ENCODE assay signal across 35 cellular contexts in the genomic region with DNA sequence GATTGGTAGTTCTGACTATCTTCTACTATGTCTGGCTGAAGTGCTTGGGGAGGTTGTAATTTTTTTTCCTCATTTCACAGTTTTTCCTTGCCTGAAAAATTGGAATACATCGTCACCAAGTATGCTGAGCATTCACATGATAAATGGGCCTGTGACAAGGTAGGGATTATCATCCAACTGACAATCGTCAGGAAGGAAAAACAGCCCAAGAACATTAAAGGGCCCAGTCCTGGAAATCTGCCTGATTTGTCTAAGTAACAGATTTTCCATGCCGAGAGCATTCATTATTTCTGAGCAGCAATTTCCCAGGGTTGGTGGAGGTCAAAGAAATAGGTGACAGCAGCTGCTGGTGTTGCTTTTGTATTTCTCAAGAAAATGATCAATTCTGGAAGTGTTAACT.
"Had no signal": no experiment of that assay in that cellular context is flagged by ENCODE, and none has a peak within 500 bp of the region (broad histone marks: within the 10 kb centered on the region; RNA-seq: fewer than 3 reads in every experiment).

No MANE protein-coding gene starts in this region.

- H3K36me3 Mint-ChIP-seq: activated CD4-positive, alpha-beta memory T cell treated with anti-CD3 and anti-CD28 coated beads for 36 hours; activated naive CD4-positive, alpha-beta T cell treated with anti-CD3 and anti-CD28 coated beads, Interleukin-2, amount 10 ng/mL, durations not matched to agents 7 days and 5 days; activated naive CD8-positive, alpha-beta T cell treated with anti-CD3 and anti-CD28 coated beads, Interleukin-2, amount 10 ng/mL, durations not matched to agents 7 days and 5 days; immature natural killer cell; naive thymus-derived CD4-positive, alpha-beta T cell; stimulated activated effector memory CD8-positive, alpha-beta T cell treated with anti-CD3 and anti-CD28 coated beads, Interleukin-12 subunit alpha, Interleukin-12 subunit beta, amount 100 ng/mL, for 72 hours had no signal

- H3K4me3 Mint-ChIP-seq: activated CD4-positive, alpha-beta memory T cell treated with anti-CD3 and anti-CD28 coated beads for 36 hours; activated naive CD4-positive, alpha-beta T cell treated with anti-CD3 and anti-CD28 coated beads, Interleukin-2, amount 10 ng/mL, durations not matched to agents 7 days and 5 days; activated naive CD8-positive, alpha-beta T cell treated with anti-CD3 and anti-CD28 coated beads, Interleukin-2, amount 10 ng/mL, durations not matched to agents 7 days and 5 days; activated T-helper 1 cell treated with anti-CD3 and anti-CD28 coated beads, Interleukin-12 subunit alpha, Interleukin-12 subunit beta, Interleukin-2, Interleukin-4 antibody, amounts not matched to agents 30 ng/mL and 10 ng/mL and 1 ng/mL, durations not matched to agents 14 hours and 24 hours and 36 hours; effector memory CD8-positive, alpha-beta T cell; immature natural killer cell; naive thymus-derived CD4-positive, alpha-beta T cell; neural crest cell; stimulated activated effector memory CD8-positive, alpha-beta T cell treated with anti-CD3 and anti-CD28 coated beads, Interleukin-12 subunit alpha, Interleukin-12 subunit beta, amount 100 ng/mL, for 72 hours; T-helper 1 cell treated with Interleukin-12 subunit alpha and Interleukin-12 subunit beta and Interleukin-4 antibody, amounts not matched to agents 30 μg/mL and 1 μg/mL, for 36 hours had no signal

- H3K9me3 Mint-ChIP-seq: activated CD4-positive, alpha-beta memory T cell treated with anti-CD3 and anti-CD28 coated beads for 36 hours; activated naive CD4-positive, alpha-beta T cell treated with anti-CD3 and anti-CD28 coated beads, Interleukin-2, amount 10 ng/mL, durations not matched to agents 7 days and 5 days; activated naive CD8-positive, alpha-beta T cell treated with anti-CD3 and anti-CD28 coated beads, Interleukin-2, amount 10 ng/mL, durations not matched to agents 7 days and 5 days; activated T-helper 1 cell treated with anti-CD3 and anti-CD28 coated beads, Interleukin-12 subunit alpha, Interleukin-12 subunit beta, Interleukin-2, Interleukin-4 antibody, amounts not matched to agents 30 ng/mL and 10 ng/mL and 1 ng/mL, durations not matched to agents 14 hours and 24 hours and 36 hours; effector memory CD8-positive, alpha-beta T cell; naive thymus-derived CD4-positive, alpha-beta T cell; neural crest cell; stimulated activated effector memory CD8-positive, alpha-beta T cell treated with anti-CD3 and anti-CD28 coated beads, Interleukin-12 subunit alpha, Interleukin-12 subunit beta, amount 100 ng/mL, for 72 hours; T-helper 1 cell treated with Interleukin-12 subunit alpha and Interleukin-12 subunit beta and Interleukin-4 antibody, amounts not matched to agents 30 μg/mL and 1 μg/mL, for 36 hours had no signal

- H3K4me1 Mint-ChIP-seq: activated naive CD4-positive, alpha-beta T cell treated with anti-CD3 and anti-CD28 coated beads, Interleukin-2, amount 10 ng/mL, durations not matched to agents 7 days and 5 days; activated naive CD8-positive, alpha-beta T cell treated with anti-CD3 and anti-CD28 coated beads, Interleukin-2, amount 10 ng/mL, durations not matched to agents 7 days and 5 days; immature natural killer cell had no signal

- H3K27me3 ChIP-seq: pancreas, sigmoid colon, stomach, thyroid gland, upper lobe of left lung, vagina had no signal

- H3K27ac Mint-ChIP-seq: activated CD4-positive, alpha-beta memory T cell treated with anti-CD3 and anti-CD28 coated beads for 36 hours; activated naive CD4-positive, alpha-beta T cell treated with anti-CD3 and anti-CD28 coated beads, Interleukin-2, amount 10 ng/mL, durations not matched to agents 7 days and 5 days; activated naive CD8-positive, alpha-beta T cell treated with anti-CD3 and anti-CD28 coated beads, Interleukin-2, amount 10 ng/mL, durations not matched to agents 7 days and 5 days; activated T-helper 1 cell treated with anti-CD3 and anti-CD28 coated beads, Interleukin-12 subunit alpha, Interleukin-12 subunit beta, Interleukin-2, Interleukin-4 antibody, amounts not matched to agents 30 ng/mL and 10 ng/mL and 1 ng/mL, durations not matched to agents 14 hours and 24 hours and 36 hours; effector memory CD8-positive, alpha-beta T cell; immature natural killer cell; naive thymus-derived CD4-positive, alpha-beta T cell; stimulated activated effector memory CD8-positive, alpha-beta T cell treated with anti-CD3 and anti-CD28 coated beads, Interleukin-12 subunit alpha, Interleukin-12 subunit beta, amount 100 ng/mL, for 72 hours; T-helper 1 cell treated with Interleukin-12 subunit alpha and Interleukin-12 subunit beta and Interleukin-4 antibody, amounts not matched to agents 30 μg/mL and 1 μg/mL, for 36 hours had no signal

- H3K4me3 ChIP-seq: coronary artery, heart left ventricle, pancreas, prostate gland, sigmoid colon, stomach, thyroid gland, upper lobe of left lung, vagina had no signal

- ATAC-seq: activated CD4-positive, CD25-positive, alpha-beta regulatory T cell treated with anti-CD3 and anti-CD28 coated beads, Interleukin-2, amount 50 U/mL, for 24 hours; effector memory CD8-positive, alpha-beta T cell; foreskin keratinocyte; left colon; naive thymus-derived CD4-positive, alpha-beta T cell; pancreas; stimulated activated effector memory CD8-positive, alpha-beta T cell treated with anti-CD3 and anti-CD28 coated beads, Interleukin-12 subunit alpha, Interleukin-12 subunit beta, amount 100 ng/mL, for 72 hours had no signal

- H3K4me1 ChIP-seq: foreskin keratinocyte, heart left ventricle, pancreas, prostate gland, thyroid gland, vagina had no signal

- H3K9me3 ChIP-seq: heart left ventricle, pancreas, prostate gland, sigmoid colon, stomach, thyroid gland, upper lobe of left lung, vagina had no signal

- H3K36me3 ChIP-seq: heart left ventricle, pancreas, prostate gland, stomach, thyroid gland, upper lobe of left lung, vagina, WERI-Rb-1 had no signal

- H3K27me3 Mint-ChIP-seq: activated naive CD4-positive, alpha-beta T cell treated with anti-CD3 and anti-CD28 coated beads, Interleukin-2, amount 10 ng/mL, durations not matched to agents 7 days and 5 days had no signal

- DNase-seq: activated CD4-positive, alpha-beta memory T cell treated with anti-CD3 and anti-CD28 coated beads for 36 hours; activated CD4-positive, alpha-beta T cell treated with anti-CD3 and anti-CD28 coated beads for 48 hours; activated CD8-positive, alpha-beta memory T cell treated with anti-CD3 and anti-CD28 coated beads, Interleukin-2, amount 50 U/mL, for 4 hours; activated gamma-delta T cell; activated naive CD4-positive, alpha-beta T cell treated with anti-CD3 and anti-CD28 coated beads, Interleukin-2, amount 10 ng/mL, durations not matched to agents 7 days and 5 days; activated naive CD8-positive, alpha-beta T cell treated with anti-CD3 and anti-CD28 coated beads, Interleukin-2, amount 10 ng/mL, durations not matched to agents 7 days and 5 days; activated T-cell treated with anti-CD3 and anti-CD28 coated beads, Interleukin-2, amount 50 U/mL, for 1 hour; effector memory CD8-positive, alpha-beta T cell; erythroblast; foreskin keratinocyte; heart left ventricle; hypothalamus; immature natural killer cell; kidney; left colon; mammary epithelial cell; naive thymus-derived CD4-positive, alpha-beta T cell; nucleus accumbens; pancreas; sigmoid colon; small intestine; stimulated activated CD4-positive, alpha-beta T cell treated with anti-CD3 and anti-CD28 coated beads, Interleukin-4, amount 100 ng/mL, for 24 hours; stomach; T1000; thyroid gland; upper lobe of left lung; WERI-Rb-1 had no signal

- H3K27ac ChIP-seq: coronary artery, foreskin keratinocyte, heart left ventricle, pancreas, prostate gland, sigmoid colon, stomach, thyroid gland, upper lobe of left lung, vagina, WERI-Rb-1 had no signal
